In genomic region chr5:72307968-72308852, GRCh38 we compare ENCODE assay signal across 8 cellular contexts. TPM values are rescaled to one million over a fixed set of nuclear protein-coding genes. Genes with fewer than 3 reads are reported as not detected.
DNase-seq lines count a peak whose midpoint lies in the region; ATAC-seq and TF ChIP-seq lines count a peak whose summit lies in the region.

No MANE protein-coding gene starts in this region.

- peak overlapping the region; percentile 86 for H3K56ac ChIP-seq in IMR-90 (ENCODE audit: extremely low read depth, insufficient read depth, low read length)

- H2BK5ac ChIP-seq in IMR-90 (ENCODE audit: low read depth, low read length, poor library complexity, severe bottlenecking): peak overlapping the region; percentile 11

- peaks cover 47% of the 10 kb centered on the region for H3K79me2 ChIP-seq in OCI-LY7 (ENCODE audit: insufficient read depth, low read depth, low read length)

- no peaks in the 10 kb centered on the region for H3K9me2 ChIP-seq in OCI-LY7 (ENCODE audit: insufficient read depth, low read length)

- peak overlapping the region; percentile 41; the same call in 1 of the 2 replicates for H3K23ac ChIP-seq in IMR-90 (ENCODE audit: low read depth, low read length)

- H3K18ac ChIP-seq in IMR-90 (ENCODE audit: low read depth, low read length): no peak overlapping the region

- no peaks in the 10 kb centered on the region for H3K9me1 ChIP-seq in IMR-90 (ENCODE audit: insufficient read depth, low read length)

- TF ChIP-seq RAD21 in IMR-90 (IDR thresholded peaks at IDR 0.05; ENCODE audit: low read length): peak; percentile 90

- no peaks in the 10 kb centered on the region for H4K20me1 ChIP-seq in IMR-90 (ENCODE audit: insufficient read depth, low read length)
- no peaks in the 10 kb centered on the region for H4K20me1 ChIP-seq in OCI-LY7 (ENCODE audit: insufficient read depth, low read length)

- peak; percentile 86 for ATAC-seq in GM21529 (IDR thresholded peaks at IDR 0.05; ENCODE audit: unreplicated experiment)
- peak; percentile 99 for ATAC-seq in IMR-90 (ENCODE audit: low read depth)

- BruUV-seq in IMR-90 (replicated peaks; lab: Mats Ljungman, UMichigan) (no TSS peak), OCI-LY7 (replicated peaks; lab: Mats Ljungman, UMichigan) (TSS peak; percentile 68)

- H2BK15ac ChIP-seq in IMR-90 (ENCODE audit: low read depth, low read length): no peak overlapping the region

- POLR2A ChIA-PET in IMR-90 (lab: Charles Lee; ENCODE audit: unreplicated experiment) (interaction anchor here (0.5 to 1.0 kb wide), 4 partner anchors 12 to 528 kb away, joined by 3 to 5 read pairs (median 4); partner anchors contain the start of genes MRPS27 and PTCD2), OCI-LY7 (lab: Charles Lee) (interaction anchor here (1.0 to 8.8 kb wide), 4 partner anchors 9 to 95 kb away, joined by 3 to 97 read pairs (median 48); partner anchors contain the start of genes MRPS27 and PTCD2)

- H4K8ac ChIP-seq in IMR-90 (ENCODE audit: low read depth in 2 of 2, low read length in 2 of 2): peak overlapping the region; percentile 27 to 65

- H2AFZ ChIP-seq in IMR-90 (replicated peaks; ENCODE audit: low read length, poor library complexity) (peak overlapping the region; percentile 86), OCI-LY7 (ENCODE audit: low read length) (peak overlapping the region; percentile 67; the same call in 1 of the 2 replicates)

- H3K36me3 ChIP-seq in IMR-90 (ENCODE audit: control insufficient read depth, insufficient read depth, low read length) (peaks cover 6% of the 10 kb centered on the region; the same call in 1 of the 2 replicates), OCI-LY7 (ENCODE audit: insufficient read depth, low read length) (peaks cover 60% of the 10 kb centered on the region)

- 0 out of 2 replicates have a peak overlapping the region, but pooled peaks have one; percentile 17 for H2BK120ac ChIP-seq in IMR-90 (ENCODE audit: low read depth, low read length)

- dilution Hi-C loops in IMR-90 (cut with HindIII; ENCODE audit: low sequenced_read_pairs, unreplicated experiment): no loop called here

- H2AK5ac ChIP-seq in IMR-90 (ENCODE audit: low read depth, low read length): peak overlapping the region; percentile 3; the same call in 1 of the 2 replicates

- H3K4me3 ChIP-seq in IMR-90 (ENCODE audit: insufficient read depth, low read depth, low read length) (peak overlapping the region; percentile 58), OCI-LY7 (ENCODE audit: low read depth, low read length, poor library complexity, severe bottlenecking) (peak overlapping the region; percentile 84), epithelial cell of proximal tubule (ENCODE audit: low read depth, low read length) (peak overlapping the region; percentile 81)

- TF ChIP-seq CTCF in IMR-90 (conservative IDR thresholded peaks at IDR 0.05; ENCODE audit: low read depth, low read length) (peak; percentile 95), OCI-LY7 (conservative IDR thresholded peaks at IDR 0.05; ENCODE audit: low read length) (peak; percentile 90), epithelial cell of proximal tubule (conservative IDR thresholded peaks at IDR 0.05; ENCODE audit: low read depth, low read length) (peak; percentile 86)

- peak; percentile 99 for DNase-seq in DMS53 (lab: John Stamatoyannopoulos, UW)
- peak; percentile 97 for DNase-seq in IMR-90
- peak; percentile 97 for DNase-seq in OCI-LY7 (ENCODE audit: low spot score)
- DNase-seq in activated T-cell treated with anti-CD3 and anti-CD28 coated beads for 48 hours (ENCODE audit: low read depth): peak; percentile 96
- DNase-seq in epithelial cell of proximal tubule (ENCODE audit: low read depth): peak; percentile 71
- DNase-seq in mucosa of gallbladder (ENCODE audit: low spot score): peak; percentile 98
- peak; percentile 95 for DNase-seq in stimulated activated CD8-positive, alpha-beta memory T cell treated with anti-CD3 and anti-CD28 coated beads, Interleukin-4, amount 100 ng/mL, for 24 hours (ENCODE audit: low read depth)

- 2% methylated on average over 45 of the region's 76 CpGs; no CpG with 5 or more reads in 1 of the 2 experiments for WGBS in IMR-90 (ENCODE audit: extremely low coverage in 2 of 2, insufficient read length in 1 of 2), 2 experiments

- peak overlapping the region; percentile 74 for H3K14ac ChIP-seq in IMR-90 (replicated peaks; ENCODE audit: low read depth, low read length)

- in situ Hi-C loops in IMR-90 (cut with MboI; ENCODE audit: low sequenced_read_pairs): loop anchor here (5.0 to 25.0 kb wide), 2 partner anchors 526 to 721 kb away; partner anchors contain the start of gene MCCC2

- peak overlapping the region; percentile 21 for H2AK9ac ChIP-seq in IMR-90 (replicated peaks; ENCODE audit: low read depth, low read length, poor library complexity)

- no peak overlapping the region for H2BK20ac ChIP-seq in IMR-90 (ENCODE audit: low read depth, low read length)

- peak overlapping the region; percentile 56 for H3K4ac ChIP-seq in IMR-90 (ENCODE audit: low read depth, low read length)

- peak overlapping the region; percentile 35; the same call in 1 of the 2 replicates for H4K91ac ChIP-seq in IMR-90 (ENCODE audit: insufficient read depth, low read depth, low read length)

- peak overlapping the region; percentile 2; the same call in 1 of the 2 replicates for H4K5ac ChIP-seq in IMR-90 (ENCODE audit: low read depth, low read length)

- H3K27me3 ChIP-seq in IMR-90 (ENCODE audit: control insufficient read depth, insufficient read depth, low read length): no peaks in the 10 kb centered on the region

- CTCF ChIA-PET in IMR-90 (lab: Yijun Ruan, JAX): interaction anchor here (0.5 to 1.3 kb wide), 6 partner anchors 8 to 526 kb away, joined by 3 to 4 read pairs (median 3); no protein-coding TSS in a partner anchor
- CTCF ChIA-PET in OCI-LY7 (lab: Charles Lee; ENCODE audit: unreplicated experiment): interaction anchor here (0.6 to 1.5 kb wide), 4 partner anchors 9 to 688 kb away, joined by 3 to 8 read pairs (median 3); no protein-coding TSS in a partner anchor

- peak; percentile 90 for TF ChIP-seq POLR2A in IMR-90 (IDR thresholded peaks at IDR 0.05; ENCODE audit: low read depth, low read length)

- intact Hi-C loops in IMR-90 (cut with micrococcal nuclease): loop anchor here (1.0 to 10.0 kb wide), 7 partner anchors 61 to 721 kb away; partner anchors contain the start of gene MCCC2
- intact Hi-C loops in OCI-LY7 (cut with micrococcal nuclease; ENCODE audit: unreplicated experiment): loop anchor here (1.0 to 10.0 kb wide), 7 partner anchors 12 to 539 kb away; partner anchors contain the start of genes MRPS27, PTCD2 and TNPO1

- H3K9ac ChIP-seq in IMR-90 (ENCODE audit: low read depth, low read length): peak overlapping the region; percentile 52

- H3K9me3 ChIP-seq in IMR-90 (ENCODE audit: control insufficient read depth, insufficient read depth, low read length) (no peaks in the 10 kb centered on the region), OCI-LY7 (ENCODE audit: low read length) (no peaks in the 10 kb centered on the region)

- peaks cover 21 to 27% of the 10 kb centered on the region in 2 experiments for H3K79me1 ChIP-seq in IMR-90 (ENCODE audit: low read depth in 1 of 2, low read length in 2 of 2)

- peak overlapping the region; percentile 58 for H3K27ac ChIP-seq in IMR-90 (ENCODE audit: insufficient read depth, low read length)
- H3K27ac ChIP-seq in OCI-LY7 (ENCODE audit: low read depth, low read length, poor library complexity, severe bottlenecking): peak overlapping the region; percentile 84

- H3K4me2 ChIP-seq in IMR-90 (ENCODE audit: low read depth, low read length): peak overlapping the region; percentile 21
- H3K4me2 ChIP-seq in OCI-LY7 (ENCODE audit: low read length): peak overlapping the region; percentile 71

- H3K4me1 ChIP-seq in IMR-90 (ENCODE audit: control insufficient read depth, insufficient read depth, low read length): no peaks in the 10 kb centered on the region; the same call in 1 of the 2 replicates
- H3K4me1 ChIP-seq in OCI-LY7 (ENCODE audit: insufficient read depth, low read length, poor library complexity, severe bottlenecking): peaks cover 50% of the 10 kb centered on the region

TF ChIP-seq in IMR-90, 13 proteins besides CTCF, POLR2A, EP300 and RAD21 (continues in another document):
- TF ChIP-seq SMC3 (IDR thresholded peaks at IDR 0.05; ENCODE audit: low read depth, low read length) (peak; percentile 78), MXI1 (IDR thresholded peaks at IDR 0.05; ENCODE audit: borderline replicate concordance, low read depth, low read length) (peak; percentile 82), RCOR1 (IDR thresholded peaks at IDR 0.05; ENCODE audit: insufficient replicate concordance, low read length) (no peak), ELK1 (IDR thresholded peaks at IDR 0.05; ENCODE audit: borderline replicate concordance, low read depth, low read length) (no peak), NFE2L2 (IDR thresholded peaks at IDR 0.05; ENCODE audit: low read depth, low read length) (no peak), CHD1 (IDR thresholded peaks at IDR 0.05; ENCODE audit: low read depth, low read length) (no peak; the same call in 1 of the 2 replicates), MAZ (IDR thresholded peaks at IDR 0.05; ENCODE audit: borderline replicate concordance, low read depth, low read length) (peak; percentile 77; the same call in 1 of the 2 replicates), BHLHE40 (IDR thresholded peaks at IDR 0.05; ENCODE audit: low read depth, low read length) (peak; percentile 39)

RNA-seq across cellular contexts. Expression of gene MRPS27, which starts 11.8 kb away (rescaled TPM):
- total RNA-seq in IMR-90 (2012; rRNA removed) (80.3 and 90.5 TPM in 2 replicates), OCI-LY7 (2022) (70.9 and 74.6 TPM in 2 replicates), epithelial cell of proximal tubule (54.4 and 86.3 TPM in 2 replicates), mucosa of gallbladder (35.3 TPM)
- polyA plus RNA-seq in IMR-90 (2012; rRNA removed): 38.7 and 46.9 TPM in 2 replicates
- polyA plus RNA-seq in IMR-90 (2012; cell fraction: cytosol; rRNA removed): 21.4 and 34.8 TPM in 2 replicates
- polyA plus RNA-seq in IMR-90 (2012; cell fraction: nucleus; rRNA removed; ENCODE audit: low replicate concordance): 20.3 and 37.8 TPM in 2 replicates
- total RNA-seq in OCI-LY7 (2014; rRNA removed; shearing (Covaris generic)): 54.1 and 62.6 TPM in 2 replicates

RNA-seq across cellular contexts. Expression of gene PTCD2, which starts 12.0 kb away (rescaled TPM):
- total RNA-seq in IMR-90 (2012; rRNA removed) (9.9 and 10.0 TPM in 2 replicates), OCI-LY7 (2022) (15.5 and 17.9 TPM in 2 replicates), epithelial cell of proximal tubule (5.3 and 6.6 TPM in 2 replicates), mucosa of gallbladder (7.7 TPM)
- polyA plus RNA-seq in IMR-90 (2012; rRNA removed): 5.2 and 6.5 TPM in 2 replicates
- polyA plus RNA-seq in IMR-90 (2012; cell fraction: cytosol; rRNA removed): 1.6 and 2.2 TPM in 2 replicates
- 3.1 and 8.4 TPM in 2 replicates for polyA plus RNA-seq in IMR-90 (2012; cell fraction: nucleus; rRNA removed; ENCODE audit: low replicate concordance)
- total RNA-seq in OCI-LY7 (2014; rRNA removed; shearing (Covaris generic)): 11.7 and 14.1 TPM in 2 replicates

Comparison
In these comparisons a context has a peak if more than half of its experiments do, and no peak if none do; other contexts are left out.
1. Peak in every context shown above with its lines: DNase-seq, ATAC-seq, H3K4me3 ChIP-seq and H3K27ac ChIP-seq.